ENCODE assay signal across 13 cellular contexts in genomic region chr9:79955300-79955699, GRCh38.
DNase-seq lines count a peak whose midpoint lies in the region; ATAC-seq, FAIRE-seq and TF ChIP-seq lines count a peak whose summit lies in the region.
"Had no signal": no experiment of that assay in that cellular context is flagged by ENCODE, and none has a peak within 500 bp of the region (broad histone marks: within the 10 kb centered on the region; RNA-seq: fewer than 3 reads in every experiment).

No MANE protein-coding gene starts in this region.

- H3K4me3 ChIP-seq in epithelial cell of esophagus (ENCODE audit: low read length), result no peak overlapping the region

- H3K9me3 Mint-ChIP-seq in osteocyte (ENCODE audit: unreplicated experiment), result peaks cover 8% of the 10 kb centered on the region
- H3K9me3 Mint-ChIP-seq: central memory CD8-positive, alpha-beta T cell had no signal

- ATAC-seq in GM19351 (IDR thresholded peaks at IDR 0.05; ENCODE audit: unreplicated experiment) (no peak), GM19395 (IDR thresholded peaks at IDR 0.05; ENCODE audit: unreplicated experiment) (no peak)
- ATAC-seq: stimulated activated memory B cell treated with anti-CD40 and anti-IgM and Interleukin-4, amounts not matched to agents 10 μg/mL and 1 μg/mL and 100 μg/mL, for 72 hours had no signal

- no peaks in the 10 kb centered on the region for H3K4me1 Mint-ChIP-seq in osteocyte (ENCODE audit: unreplicated experiment)
- H3K4me1 Mint-ChIP-seq: central memory CD8-positive, alpha-beta T cell; stimulated activated memory B cell treated with anti-CD40 and anti-IgM and Interleukin-4, amounts not matched to agents 10 μg/mL and 1 μg/mL and 100 μg/mL, for 72 hours had no signal

- H3K27me3 Mint-ChIP-seq in osteocyte (ENCODE audit: unreplicated experiment), result no peaks in the 10 kb centered on the region
- H3K27me3 Mint-ChIP-seq: naive B cell; stimulated activated memory B cell treated with anti-CD40 and anti-IgM and Interleukin-4, amounts not matched to agents 10 μg/mL and 1 μg/mL and 100 μg/mL, for 72 hours had no signal

- no peak for FAIRE-seq in D721Med (lab: Jason Lieb, UNC)

- TF ChIP-seq CTCF in D721Med (IDR thresholded peaks at IDR 0.05; ENCODE audit: insufficient read depth, missing control alignments), result peak; percentile 9
- peak; percentile 39 for TF ChIP-seq CTCF in epithelial cell of esophagus (IDR thresholded peaks at IDR 0.05; ENCODE audit: insufficient read depth, low read depth, low read length, missing control alignments)
- TF ChIP-seq CTCF in osteocyte (IDR thresholded peaks at IDR 0.05), result no peak

- DNase-seq in A172 (ENCODE audit: low spot score) (peak; percentile 11), D721Med (ENCODE audit: insufficient read length, low spot score) (no peak), M059J (ENCODE audit: low read depth) (peak; percentile 7), epithelial cell of esophagus (ENCODE audit: low read depth) (no peak), osteocyte (ENCODE audit: extremely low spot score, unreplicated experiment) (no peak), NCI-H128 (lab: John Stamatoyannopoulos, UW; ENCODE audit: unreplicated experiment) (no peak)
- DNase-seq: hypothalamus, naive B cell, NCI-H2171 had no signal

- H3K4me3 Mint-ChIP-seq in osteocyte (ENCODE audit: unreplicated experiment), result no peak overlapping the region
- H3K4me3 Mint-ChIP-seq: central memory CD8-positive, alpha-beta T cell; stimulated activated memory B cell treated with anti-CD40 and anti-IgM and Interleukin-4, amounts not matched to agents 10 μg/mL and 1 μg/mL and 100 μg/mL, for 72 hours had no signal

- H3K36me3 Mint-ChIP-seq in osteocyte (ENCODE audit: unreplicated experiment), result no peaks in the 10 kb centered on the region

- H3K27ac Mint-ChIP-seq in osteocyte (ENCODE audit: unreplicated experiment), result no peak overlapping the region
- H3K27ac Mint-ChIP-seq: stimulated activated memory B cell treated with anti-CD40 and anti-IgM and Interleukin-4, amounts not matched to agents 10 μg/mL and 1 μg/mL and 100 μg/mL, for 72 hours had no signal

Comparison
In these comparisons a context has a peak if more than half of its experiments do, and no peak if none do; other contexts are left out.
1. DNase-seq: peak in A172 (single experiment) and M059J (single experiment); none in D721Med (single experiment), epithelial cell of esophagus (single experiment), osteocyte (single experiment) and NCI-H128 (single experiment).